ENCODE assay signal across 29 cellular contexts in genomic region chr20:63315240-63315981, GRCh38. TPM values are rescaled to one million over a fixed set of nuclear protein-coding genes. Genes with fewer than 3 reads are reported as not detected.
DNase-seq lines count a peak whose midpoint lies in the region; ATAC-seq, FAIRE-seq and TF ChIP-seq lines count a peak whose summit lies in the region.
"Had no signal": no experiment of that assay in that cellular context is flagged by ENCODE, and none has a peak within 500 bp of the region (broad histone marks: within the 10 kb centered on the region; RNA-seq: fewer than 3 reads in every experiment).

No MANE protein-coding gene starts in this region.

- intact Hi-C loops in activated naive CD4-positive, alpha-beta T cell treated with anti-CD3 and anti-CD28 coated beads for 36 hours (cut with micrococcal nuclease): no loop called here
- intact Hi-C loops in lower lobe of right lung (cut with DNase I): no loop called here
- intact Hi-C loops in CD8-positive, alpha-beta T cell (cut with DNase I, micrococcal nuclease): no loop called here

- DNase-seq in activated naive CD4-positive, alpha-beta T cell treated with anti-CD3 and anti-CD28 coated beads for 36 hours: peak; percentile 1
- DNase-seq in activated naive CD4-positive, alpha-beta T cell (lab: John Stamatoyannopoulos, UW): no peak
- DNase-seq in H1 (ENCODE audit: low read depth in 1 of 2, low spot score in 2 of 2): no peak
- peak; percentile 30 for DNase-seq in lower lobe of right lung
- no peak for DNase-seq in urothelium cell line (ENCODE audit: low spot score)
- no peak for DNase-seq in CD8-positive, alpha-beta T cell
- no peak for DNase-seq in cerebellum (ENCODE audit: low spot score)
- DNase-seq in inferior parietal cortex (ENCODE audit: extremely low spot score): no peak
- DNase-seq: activated CD8-positive, alpha-beta T cell treated with anti-CD3 and anti-CD28 coated beads, Interleukin-2, amount 10 ng/mL, durations not matched to agents 7 days and 5 days; activated effector memory CD4-positive, alpha-beta T cell treated with Interleukin-2 at 50 U/mL for 16 hours; GM23248; islet precursor cell; NCI-H1105; NCI-H510A; nephron progenitor cell; NK-92 treated with Interleukin-12 subunit alpha and Interleukin-12 subunit beta, amount 100 ng/mL, for 24 hours; PC-9; SHP77 treated with DMSO at 0.1 percent for 48 hours; stimulated activated CD4-positive, alpha-beta T cell treated with anti-CD3 and anti-CD28 coated beads, Interleukin-15, amount 100 ng/mL, for 24 hours; stimulated activated naive B cell treated with anti-CD40 and anti-IgM and Interleukin-4, amounts not matched to agents 10 μg/mL and 1 μg/mL and 100 μg/mL, for 72 hours; testis had no signal

- no peaks in the 10 kb centered on the region for H3K9me3 Mint-ChIP-seq in activated naive CD4-positive, alpha-beta T cell treated with anti-CD3 and anti-CD28 coated beads for 36 hours
- no peaks in the 10 kb centered on the region for H3K9me3 Mint-ChIP-seq in CD8-positive, alpha-beta T cell
- H3K9me3 Mint-ChIP-seq: IgD-negative memory B cell; nephron progenitor cell; stimulated activated naive B cell treated with anti-CD40 and anti-IgM and Interleukin-4, amounts not matched to agents 10 μg/mL and 1 μg/mL and 100 μg/mL, for 72 hours; T-helper 2 cell treated with Interferon-gamma antibody and Interleukin-4, amounts not matched to agents 5 μg/mL and 100 μg/mL, for 36 hours had no signal

- no peaks in the 10 kb centered on the region for H3K27me3 ChIP-seq in H1 (replicated peaks in 1 of 4; ENCODE audit: control insufficient read depth in 3 of 4, extremely low read depth in 1 of 4, insufficient read depth in 3 of 4, low read length in 3 of 4)
- H3K27me3 ChIP-seq in lower lobe of right lung (ENCODE audit: low read depth): peaks cover 27% of the 10 kb centered on the region
- no peaks in the 10 kb centered on the region for H3K27me3 ChIP-seq in CD8-positive, alpha-beta T cell (ENCODE audit: insufficient read depth, low read length)
- H3K27me3 ChIP-seq: body of pancreas, testis, vagina had no signal

- H3K9ac ChIP-seq in H1 (replicated peaks in 1 of 4; ENCODE audit: extremely low read depth in 1 of 4, low read depth in 3 of 4, low read length in 3 of 4): no peak overlapping the region
- H3K9ac ChIP-seq: GM23248, parathyroid adenoma had no signal

- H3K23ac ChIP-seq in H1 (ENCODE audit: insufficient read length): no peak overlapping the region

- ATAC-seq in lower lobe of right lung: no peak
- ATAC-seq in CD8-positive, alpha-beta T cell: no peak
- ATAC-seq: A549; activated CD8-positive, alpha-beta T cell treated with anti-CD3 and anti-CD28 coated beads, Interleukin-2, amount 10 ng/mL, durations not matched to agents 7 days and 5 days; body of pancreas; stimulated activated naive B cell treated with anti-CD40 and anti-IgM and Interleukin-4, amounts not matched to agents 10 μg/mL and 1 μg/mL and 100 μg/mL, for 72 hours had no signal

- no peaks in the 10 kb centered on the region for H4K20me1 ChIP-seq in H1 (replicated peaks in 1 of 2; ENCODE audit: control insufficient read depth in 1 of 2, insufficient read depth in 2 of 2, low read length in 2 of 2)

- no peaks in the 10 kb centered on the region for H3K36me3 Mint-ChIP-seq in activated naive CD4-positive, alpha-beta T cell treated with anti-CD3 and anti-CD28 coated beads for 36 hours (ENCODE audit: low read depth)
- no peaks in the 10 kb centered on the region for H3K36me3 Mint-ChIP-seq in CD8-positive, alpha-beta T cell
- H3K36me3 Mint-ChIP-seq: IgD-negative memory B cell; stimulated activated naive B cell treated with anti-CD40 and anti-IgM and Interleukin-4, amounts not matched to agents 10 μg/mL and 1 μg/mL and 100 μg/mL, for 72 hours had no signal

- no peak overlapping the region for H3K4ac ChIP-seq in H1 (replicated peaks; ENCODE audit: insufficient read length, low read depth, low read length)

- H3K4me1 Mint-ChIP-seq in activated naive CD4-positive, alpha-beta T cell treated with anti-CD3 and anti-CD28 coated beads for 36 hours (ENCODE audit: low read depth): no peaks in the 10 kb centered on the region
- H3K4me1 Mint-ChIP-seq in CD8-positive, alpha-beta T cell (ENCODE audit: low read depth): no peaks in the 10 kb centered on the region
- H3K4me1 Mint-ChIP-seq: IgD-negative memory B cell; stimulated activated naive B cell treated with anti-CD40 and anti-IgM and Interleukin-4, amounts not matched to agents 10 μg/mL and 1 μg/mL and 100 μg/mL, for 72 hours had no signal

- H2AFZ ChIP-seq in H1 (ENCODE audit: low read length): no peak overlapping the region
- H2AFZ ChIP-seq: GM23248, parathyroid adenoma, PC-9 had no signal

- H3K4me1 ChIP-seq in H1 (replicated peaks in 1 of 4; ENCODE audit: control insufficient read depth in 3 of 4, insufficient read depth in 4 of 4, low read length in 3 of 4) (no peaks in the 10 kb centered on the region), lower lobe of right lung (peaks cover 12% of the 10 kb centered on the region)
- no peaks in the 10 kb centered on the region for H3K4me1 ChIP-seq in CD8-positive, alpha-beta T cell (ENCODE audit: insufficient read depth, low read length)
- H3K4me1 ChIP-seq: body of pancreas, vagina had no signal

- H3K18ac ChIP-seq in H1 (ENCODE audit: extremely low read depth, low read length): no peak overlapping the region

- no peak for TF ChIP-seq RAD21 in H1 (IDR thresholded peaks at IDR 0.05 in 1 of 2, conservative IDR thresholded peaks at IDR 0.05 in 1 of 2; ENCODE audit: low read depth in 2 of 2, low read length in 2 of 2)

- 80% methylated on average over 21 of the region's 23 CpGs; no CpG with 5 or more reads in 1 of the 2 experiments for whole genome bisulfite sequencing in H1 (ENCODE audit: extremely low coverage in 1 of 2, insufficient coverage in 1 of 2, insufficient read length in 1 of 2, insufficient replicate concordance in 2 of 2, low coverage in 1 of 2, low lambda C conversion rate in 2 of 2, missing lambda C conversion rate in 1 of 2), 2 experiments

- H3K14ac ChIP-seq in H1 (ENCODE audit: insufficient read length): no peak overlapping the region

- no peak overlapping the region for H3K4me3 ChIP-seq in H1 (ENCODE audit: extremely low read depth in 1 of 4, insufficient read depth in 2 of 4, low read depth in 3 of 4, low read length in 4 of 4)
- no peak overlapping the region for H3K4me3 ChIP-seq in lower lobe of right lung
- H3K4me3 ChIP-seq in CD8-positive, alpha-beta T cell (ENCODE audit: low read depth, low read length): no peak overlapping the region
- H3K4me3 ChIP-seq: A549, body of pancreas, GM23248, PC-9, testis, vagina had no signal

- H3K27ac ChIP-seq in H1 (ENCODE audit: low read depth, low read length): no peak overlapping the region
- no peak overlapping the region for H3K27ac ChIP-seq in lower lobe of right lung
- no peak overlapping the region for H3K27ac ChIP-seq in CD8-positive, alpha-beta T cell (ENCODE audit: low read depth, low read length)
- H3K27ac ChIP-seq: body of pancreas, GM23248, parathyroid adenoma, PC-9, testis, vagina had no signal

- TF ChIP-seq EP300 in H1 (IDR thresholded peaks at IDR 0.05; ENCODE audit: borderline replicate concordance in 1 of 2, low read depth in 2 of 2, low read length in 2 of 2): no peak

- H3K79me1 ChIP-seq in H1 (ENCODE audit: low read depth, low read length): no peaks in the 10 kb centered on the region

- H3K4me3 Mint-ChIP-seq in activated naive CD4-positive, alpha-beta T cell treated with anti-CD3 and anti-CD28 coated beads for 36 hours: no peak overlapping the region
- H3K4me3 Mint-ChIP-seq in CD8-positive, alpha-beta T cell: no peak overlapping the region
- H3K4me3 Mint-ChIP-seq: activated CD8-positive, alpha-beta T cell treated with anti-CD3 and anti-CD28 coated beads, Interleukin-2, amount 10 ng/mL, durations not matched to agents 7 days and 5 days; IgD-negative memory B cell; nephron progenitor cell; stimulated activated naive B cell treated with anti-CD40 and anti-IgM and Interleukin-4, amounts not matched to agents 10 μg/mL and 1 μg/mL and 100 μg/mL, for 72 hours; T-helper 2 cell treated with Interferon-gamma antibody and Interleukin-4, amounts not matched to agents 5 μg/mL and 100 μg/mL, for 36 hours had no signal

- H3K56ac ChIP-seq in H1 (replicated peaks; ENCODE audit: insufficient read length, low read depth, low read length): no peak overlapping the region

- no peak overlapping the region for H3K27ac Mint-ChIP-seq in activated naive CD4-positive, alpha-beta T cell treated with anti-CD3 and anti-CD28 coated beads for 36 hours
- H3K27ac Mint-ChIP-seq in CD8-positive, alpha-beta T cell: no peak overlapping the region
- H3K27ac Mint-ChIP-seq: activated CD8-positive, alpha-beta T cell treated with anti-CD3 and anti-CD28 coated beads, Interleukin-2, amount 10 ng/mL, durations not matched to agents 7 days and 5 days; nephron progenitor cell; stimulated activated naive B cell treated with anti-CD40 and anti-IgM and Interleukin-4, amounts not matched to agents 10 μg/mL and 1 μg/mL and 100 μg/mL, for 72 hours; T-helper 2 cell treated with Interferon-gamma antibody and Interleukin-4, amounts not matched to agents 5 μg/mL and 100 μg/mL, for 36 hours had no signal

- no peak for TF ChIP-seq POLR2A in H1 (IDR thresholded peaks at IDR 0.05; ENCODE audit: control extremely low read depth in 1 of 2, low read depth in 2 of 2, low read length in 2 of 2)

- H3K79me2 ChIP-seq in H1 (ENCODE audit: control insufficient read depth in 1 of 2, insufficient read depth in 2 of 2, low read length in 2 of 2): no peaks in the 10 kb centered on the region

- POLR2A ChIA-PET in H1 (lab: Charles Lee; ENCODE audit: partially characterized antibody): interaction anchor here (1.1 kb wide), 1 partner anchor 63 kb away, joined by 4 read pairs; no protein-coding TSS in a partner anchor
- POLR2A ChIA-PET in CD8-positive, alpha-beta T cell (lab: Charles Lee): no interaction called here

- 0 out of 2 replicates have a peak overlapping the region, but pooled peaks have one; percentile 39 for H2BK12ac ChIP-seq in H1 (ENCODE audit: low read depth, low read length)

- no peak overlapping the region for H4K5ac ChIP-seq in H1 (ENCODE audit: insufficient read length, low read depth, low read length)

- no peak overlapping the region for H2BK20ac ChIP-seq in H1 (ENCODE audit: low read length)

- TF ChIP-seq CTCF in H1 (IDR thresholded peaks at IDR 0.05; ENCODE audit: control extremely low read depth in 1 of 3, insufficient read depth in 1 of 3, low read depth in 1 of 3, low read length in 3 of 3): no peak
- TF ChIP-seq CTCF in lower lobe of right lung (IDR thresholded peaks at IDR 0.05): no peak
- TF ChIP-seq CTCF in CD8-positive, alpha-beta T cell (IDR thresholded peaks at IDR 0.05): no peak

- H3K9me3 ChIP-seq in H1 (ENCODE audit: insufficient read depth in 2 of 2, low read depth in 1 of 2, low read length in 1 of 2): no peaks in the 10 kb centered on the region
- H3K9me3 ChIP-seq in lower lobe of right lung: no peaks in the 10 kb centered on the region
- no peaks in the 10 kb centered on the region for H3K9me3 ChIP-seq in CD8-positive, alpha-beta T cell (ENCODE audit: low read length)
- H3K9me3 ChIP-seq: A549, body of pancreas, testis, vagina had no signal

- H3K36me3 ChIP-seq in H1 (ENCODE audit: control insufficient read depth in 2 of 4, insufficient read depth in 4 of 4, low read length in 3 of 4) (no peaks in the 10 kb centered on the region; a peak in 1 of 8 replicates), lower lobe of right lung (no peaks in the 10 kb centered on the region)
- no peaks in the 10 kb centered on the region for H3K36me3 ChIP-seq in CD8-positive, alpha-beta T cell (ENCODE audit: insufficient read depth, low read length)
- H3K36me3 ChIP-seq: vagina had no signal

- no peak overlapping the region for H2BK120ac ChIP-seq in H1 (replicated peaks; ENCODE audit: low read depth, low read length)

- no peak overlapping the region for H3K4me2 ChIP-seq in H1 (ENCODE audit: insufficient read depth in 1 of 2, low read depth in 2 of 2, low read length in 2 of 2)
- H3K4me2 ChIP-seq: A549, PC-9 had no signal

- H2BK15ac ChIP-seq in H1 (ENCODE audit: low read length): no peak overlapping the region

- H3K27me3 Mint-ChIP-seq in activated naive CD4-positive, alpha-beta T cell treated with anti-CD3 and anti-CD28 coated beads for 36 hours (ENCODE audit: low read depth): no peaks in the 10 kb centered on the region
- H3K27me3 Mint-ChIP-seq in CD8-positive, alpha-beta T cell (ENCODE audit: low read depth): peaks cover 6% of the 10 kb centered on the region

- FAIRE-seq in H1 (lab: Jason Lieb, UNC): no peak
- FAIRE-seq in urothelium cell line (lab: Jason Lieb, UNC): peak; percentile 87
- FAIRE-seq: A549 had no signal

- no peak overlapping the region for H2BK5ac ChIP-seq in H1 (ENCODE audit: low read depth, low read length)

- peak overlapping the region; percentile 35 for H4K8ac ChIP-seq in H1 (ENCODE audit: extremely low read depth, insufficient read depth, low read length)

- CTCF ChIA-PET in activated naive CD4-positive, alpha-beta T cell treated with anti-CD3 and anti-CD28 coated beads for 36 hours (lab: Charles Lee): no interaction called here
- CTCF ChIA-PET in H1 (lab: Charles Lee; ENCODE audit: partially characterized antibody): interaction anchor here (1.2 to 3.5 kb wide), 2 partner anchors 55 to 66 kb away, joined by 3 to 30 read pairs; no protein-coding TSS in a partner anchor
- CTCF ChIA-PET in CD8-positive, alpha-beta T cell (lab: Charles Lee): no interaction called here

- H4K91ac ChIP-seq in H1 (replicated peaks; ENCODE audit: insufficient read length, low read length): peak overlapping the region; percentile 65

- no peak overlapping the region for H2AK5ac ChIP-seq in H1 (ENCODE audit: low read depth, low read length)

- H3K23me2 ChIP-seq in H1 (ENCODE audit: low read depth, low read length): no peaks in the 10 kb centered on the region

RNA-seq across cellular contexts. Expression of gene COL20A1, which starts 22.4 kb away (rescaled TPM):
- under 1 TPM in 1 of 2 experiments, not detected in 1; 0.05 TPM for total RNA-seq in activated naive CD4-positive, alpha-beta T cell treated with anti-CD3 and anti-CD28 coated beads for 36 hours
- 0.17 and 0.19 TPM in 2 replicates for total RNA-seq in H1 (2021; fragmentation: NEBNext Ultra II Directional; extraction: Animal tissue kit (Norgen Biotek cat#: 25700))
- 0.21 and 0.61 TPM in 2 replicates for polyA plus RNA-seq in H1 (2011; rRNA removed)
- 0.41 TPM for polyA plus RNA-seq in H1 (2011; cell fraction: cytosol; rRNA removed)
- 5.9 TPM for polyA plus RNA-seq in H1 (2011; cell fraction: nucleus; rRNA removed)
- 0.08 to 1.0 TPM (median 0.66 TPM) in 4 replicates for polyA plus RNA-seq in H1 (2012, experiment 1 of 2)
- polyA plus RNA-seq in H1 (2012, experiment 2 of 2): 0.07 TPM
- polyA plus RNA-seq in H1 (2013, experiment 1 of 2): 0.06 TPM
- 0.06 TPM for polyA plus RNA-seq in H1 (2013, experiment 2 of 2)
- polyA minus RNA-seq in H1 (2011; rRNA and poly(A)+ RNA removed): 0.07 and 0.09 TPM in 2 replicates
- 0.37 TPM for polyA minus RNA-seq in H1 (2011; cell fraction: cytosol; rRNA and poly(A)+ RNA removed)
- 1.9 TPM for polyA minus RNA-seq in H1 (2011; cell fraction: nucleus; rRNA and poly(A)+ RNA removed)
- total RNA-seq in lower lobe of right lung (not detected), cerebellum (2.7 TPM)
- under 1 TPM; 0.11 to 0.22 TPM for total RNA-seq in CD8-positive, alpha-beta T cell
- total RNA-seq: activated CD8-positive, alpha-beta T cell treated with anti-CD3 and anti-CD28 coated beads, Interleukin-2, amount 10 ng/mL, durations not matched to agents 7 days and 5 days; body of pancreas; glomerular endothelial cell; GM23248; PC-9; vagina had no signal
- polyA plus RNA-seq: GM23248, IgD-negative memory B cell had no signal

RNA-seq across cellular contexts. Expression of gene ARFGAP1, which starts 42.8 kb away (rescaled TPM):
- total RNA-seq in activated naive CD4-positive, alpha-beta T cell treated with anti-CD3 and anti-CD28 coated beads for 36 hours: 10 to 100 TPM; 82.4 to 89.4 TPM
- total RNA-seq in H1 (2021; fragmentation: NEBNext Ultra II Directional; extraction: Animal tissue kit (Norgen Biotek cat#: 25700)): 93.0 and 100 TPM in 2 replicates
- polyA plus RNA-seq in H1 (2011; rRNA removed): 93.7 and 136 TPM in 2 replicates
- polyA plus RNA-seq in H1 (2011; cell fraction: cytosol; rRNA removed): 110 TPM
- 723 TPM for polyA plus RNA-seq in H1 (2011; cell fraction: nucleus; rRNA removed)
- polyA plus RNA-seq in H1 (2012, experiment 1 of 2): 84.2 to 119 TPM (median 111 TPM) in 4 replicates
- 65.8 TPM for polyA plus RNA-seq in H1 (2012, experiment 2 of 2)
- 59.7 TPM for polyA plus RNA-seq in H1 (2013, experiment 1 of 2)
- polyA plus RNA-seq in H1 (2013, experiment 2 of 2): 49.0 TPM
- polyA minus RNA-seq in H1 (2011; rRNA and poly(A)+ RNA removed): 37.5 and 49.1 TPM in 2 replicates
- 44.3 TPM for polyA minus RNA-seq in H1 (2011; cell fraction: cytosol; rRNA and poly(A)+ RNA removed)
- polyA minus RNA-seq in H1 (2011; cell fraction: nucleus; rRNA and poly(A)+ RNA removed): 123 TPM
- total RNA-seq in lower lobe of right lung (66.2 TPM), cerebellum (32.5 TPM)
- total RNA-seq in CD8-positive, alpha-beta T cell: 100 to 1,000 TPM; 121 to 123 TPM

RNA-seq across cellular contexts. Expression of gene CHRNA4, which starts 45.7 kb away (rescaled TPM):
- total RNA-seq in activated naive CD4-positive, alpha-beta T cell treated with anti-CD3 and anti-CD28 coated beads for 36 hours: not detected
- 2.7 and 5.7 TPM in 2 replicates for total RNA-seq in H1 (2021; fragmentation: NEBNext Ultra II Directional; extraction: Animal tissue kit (Norgen Biotek cat#: 25700))
- 4.3 and 5.0 TPM in 2 replicates for polyA plus RNA-seq in H1 (2011; rRNA removed)
- 1.8 TPM for polyA plus RNA-seq in H1 (2011; cell fraction: cytosol; rRNA removed)
- 4.9 TPM for polyA plus RNA-seq in H1 (2011; cell fraction: nucleus; rRNA removed)
- 2.0 to 4.0 TPM (median 2.5 TPM) in 4 replicates for polyA plus RNA-seq in H1 (2012, experiment 1 of 2)
- 1.6 TPM for polyA plus RNA-seq in H1 (2012, experiment 2 of 2)
- 4.1 TPM for polyA plus RNA-seq in H1 (2013, experiment 1 of 2)
- polyA plus RNA-seq in H1 (2013, experiment 2 of 2): 3.8 TPM
- polyA minus RNA-seq in H1 (2011; rRNA and poly(A)+ RNA removed): 5.6 and 11.1 TPM in 2 replicates
- polyA minus RNA-seq in H1 (2011; cell fraction: cytosol; rRNA and poly(A)+ RNA removed): 8.4 TPM
- polyA minus RNA-seq in H1 (2011; cell fraction: nucleus; rRNA and poly(A)+ RNA removed): 4.4 TPM
- total RNA-seq in lower lobe of right lung (not detected), cerebellum (7.0 TPM)
- not detected for total RNA-seq in CD8-positive, alpha-beta T cell
- total RNA-seq: activated CD8-positive, alpha-beta T cell treated with anti-CD3 and anti-CD28 coated beads, Interleukin-2, amount 10 ng/mL, durations not matched to agents 7 days and 5 days; body of pancreas; glomerular endothelial cell; GM23248; mucosa of gallbladder; PC-9 had no signal
- polyA plus RNA-seq: GM23248, IgD-negative memory B cell had no signal

Comparison
In these comparisons a context has a peak if more than half of its experiments do, and no peak if none do; other contexts are left out.
1. DNase-seq: peak in activated naive CD4-positive, alpha-beta T cell treated with anti-CD3 and anti-CD28 coated beads for 36 hours (single experiment) and lower lobe of right lung (single experiment); none in activated naive CD4-positive, alpha-beta T cell (0 of 4), H1 (0 of 2), urothelium cell line (single experiment), CD8-positive, alpha-beta T cell (0 of 7), cerebellum (single experiment) and inferior parietal cortex (single experiment).